Comparison of ENCODE assay signal across 8 cellular contexts in the genomic region with DNA sequence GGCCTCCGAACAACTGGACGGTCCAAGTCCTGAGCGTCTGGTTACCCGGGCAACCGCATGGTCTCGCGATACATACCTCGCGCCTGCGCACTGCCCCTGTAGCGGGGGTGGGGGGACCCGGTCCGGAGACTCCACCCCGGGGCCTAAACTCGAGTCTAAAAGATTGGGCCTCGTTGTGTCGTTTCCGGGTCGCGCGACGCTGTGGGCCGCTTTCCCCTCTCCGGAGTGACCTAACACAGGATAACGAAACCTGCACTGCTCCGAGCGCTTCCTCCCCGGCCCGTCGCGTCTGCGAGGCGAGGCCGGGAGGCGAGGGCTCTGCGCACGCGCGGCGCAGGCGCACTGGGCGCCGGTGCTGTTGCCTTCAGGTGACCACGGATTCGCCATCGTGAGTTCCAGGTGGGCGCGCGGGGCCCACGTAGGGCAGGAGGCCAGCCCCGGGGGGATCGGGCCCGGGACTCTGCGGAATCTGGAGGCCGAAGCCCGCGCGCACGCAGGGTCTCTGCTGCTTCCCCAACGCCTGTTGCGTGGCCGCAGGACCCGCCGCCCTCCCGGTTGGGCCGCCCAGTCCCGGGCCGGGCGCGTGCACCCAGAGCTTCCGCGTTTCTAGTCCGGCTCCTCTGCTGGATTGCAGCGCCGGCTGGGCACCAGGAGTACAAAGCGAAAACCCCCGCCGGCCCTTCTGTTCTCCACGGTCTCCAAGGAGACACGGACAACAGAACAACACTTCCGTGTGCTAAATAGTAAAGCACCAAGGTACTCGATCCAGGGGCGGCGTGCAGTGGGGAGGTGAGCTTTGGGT. TPM values are rescaled to one million over a fixed set of nuclear protein-coding genes. Genes with fewer than 3 reads are reported as not detected.
A peak's percentile ranks its signal among the peaks of the same experiment; 100 is the strongest.
DNase-seq lines count a peak whose midpoint lies in the region; ATAC-seq, FAIRE-seq and TF ChIP-seq lines count a peak whose summit lies in the region.

Gene RPP38, plus strand, starts transcription at position 345 of the 802 bp plus-strand sequence. CDS start 5,960 bp downstream, outside the sequence.

- H3K4me3 ChIP-seq in DND-41 (ENCODE audit: low read depth in 1 of 2, low read length in 2 of 2), result peak within 1 kb of the TSS; percentile 57 to 70
- peak within 1 kb of the TSS; percentile 46 for H3K4me3 ChIP-seq in KMS-11 (IDR thresholded peaks at IDR 0.05; ENCODE audit: insufficient read depth, low read depth, low read length)
- H3K4me3 ChIP-seq in esophagus squamous epithelium, result peak within 1 kb of the TSS; percentile 64 to 99 (median 78)

- no peaks in the 10 kb centered on the region for H3K9me3 Mint-ChIP-seq in activated T-cell treated with anti-CD3 and anti-CD28 coated beads, Interleukin-2, amount 50 U/mL, for 72 hours

- TF ChIP-seq POLR2A in esophagus squamous epithelium (IDR thresholded peaks at IDR 0.05), result peak in 2 of 4 donors; percentile 44 to 73

- H3K4me1 Mint-ChIP-seq in activated T-cell treated with anti-CD3 and anti-CD28 coated beads, Interleukin-2, amount 50 U/mL, for 72 hours (ENCODE audit: low read depth), result peaks cover 42% of the 10 kb centered on the region

- no peaks in the 10 kb centered on the region for H3K27me3 ChIP-seq in DND-41 (ENCODE audit: insufficient read depth, low read length, poor library complexity)
- no peaks in the 10 kb centered on the region; the same call in 1 of the 2 replicates for H3K27me3 ChIP-seq in KMS-11 (ENCODE audit: insufficient read depth, low read depth)
- H3K27me3 ChIP-seq in esophagus squamous epithelium, result no peaks in the 10 kb centered on the region

- no peaks in the 10 kb centered on the region for H3K9me3 ChIP-seq in DND-41 (ENCODE audit: insufficient read depth, low read length, severe bottlenecking)
- no peaks in the 10 kb centered on the region for H3K9me3 ChIP-seq in esophagus squamous epithelium

- H3K36me3 ChIP-seq in DND-41 (ENCODE audit: insufficient read depth, low read length), result peaks cover 20% of the 10 kb centered on the region
- H3K36me3 ChIP-seq in KMS-11 (ENCODE audit: insufficient read depth), result no peaks in the 10 kb centered on the region; the same call in 1 of the 2 replicates
- H3K36me3 ChIP-seq in esophagus squamous epithelium, result peaks cover 0 to 17% (median 3%) of the 10 kb centered on the region in 3 donors

- no peaks in the 10 kb centered on the region for H3K27me3 Mint-ChIP-seq in activated T-cell treated with anti-CD3 and anti-CD28 coated beads, Interleukin-2, amount 50 U/mL, for 72 hours (ENCODE audit: low read depth)

- peaks cover 10% of the 10 kb centered on the region for H4K20me1 ChIP-seq in DND-41 (ENCODE audit: insufficient read depth, low read length)
- no peaks in the 10 kb centered on the region for H4K20me1 ChIP-seq in KMS-11 (ENCODE audit: insufficient read depth)

- peak; percentile 92 for DNase-seq in DND-41
- DNase-seq in RCC 7860 (ENCODE audit: low spot score), result peak; percentile 89
- peak; percentile 96 to 98 for DNase-seq in activated T-cell treated with anti-CD3 and anti-CD28 coated beads, Interleukin-2, amount 50 U/mL, for 72 hours
- DNase-seq in esophagus squamous epithelium (lab: John Stamatoyannopoulos, UW), result peak; percentile 85
- peak; percentile 96 for DNase-seq in myocyte (ENCODE audit: low read depth)
- DNase-seq in stimulated activated CD8-positive, alpha-beta memory T cell treated with anti-CD3 and anti-CD28 coated beads, Interleukin-7, amount 100 ng/mL, for 4 hours (ENCODE audit: low read depth in 2 of 2), result peak; percentile 92 to 94

- peak within 1 kb of the TSS; percentile 89 for H3K27ac ChIP-seq in DND-41 (ENCODE audit: low read length)
- H3K27ac ChIP-seq in KMS-11, result peak within 1 kb of the TSS; percentile 96
- peak within 1 kb of the TSS; percentile 93 to 98 (median 95) for H3K27ac ChIP-seq in esophagus squamous epithelium

- H2AFZ ChIP-seq in DND-41 (ENCODE audit: low read depth, low read length) (peak within 1 kb of the TSS; percentile 88), KMS-11 (ENCODE audit: low read depth) (peak within 1 kb of the TSS; percentile 97)

- peak within 1 kb of the TSS; percentile 81 for H3K27ac Mint-ChIP-seq in activated T-cell treated with anti-CD3 and anti-CD28 coated beads, Interleukin-2, amount 50 U/mL, for 72 hours

- 0% methylated on average over 15 to 21 of the region's 84 CpGs for WGBS in esophagus squamous epithelium, 2 donors

- peak; percentile 10 for FAIRE-seq in RCC 7860 (lab: Jason Lieb, UNC)

- H3K36me3 Mint-ChIP-seq in activated T-cell treated with anti-CD3 and anti-CD28 coated beads, Interleukin-2, amount 50 U/mL, for 72 hours (ENCODE audit: insufficient read depth in 2 of 2), result peaks cover 2 to 7% of the 10 kb centered on the region in 2 donors

- intact Hi-C loops in esophagus squamous epithelium (cut with DNase I), result loop anchor here (10.0 kb wide), 1 partner anchor 142 kb away; the partner anchor contains the start of genes DCLRE1C and MEIG1

- ATAC-seq in DND-41 (ENCODE audit: insufficient read depth, low read depth) (peak; percentile 86), GM21786 (IDR thresholded peaks at IDR 0.05; ENCODE audit: unreplicated experiment) (peak; percentile 83)
- ATAC-seq in activated T-cell treated with anti-CD3 and anti-CD28 coated beads, Interleukin-2, amount 50 U/mL, for 72 hours (replicated peaks in 1 of 2), result peak; percentile 93 to 95

- H3K9ac ChIP-seq in DND-41 (ENCODE audit: low read depth, low read length) (peak within 1 kb of the TSS; percentile 75), KMS-11 (peak within 1 kb of the TSS; percentile 95)

- TF ChIP-seq CTCF in DND-41 (IDR thresholded peaks at IDR 0.05; ENCODE audit: borderline replicate concordance, extremely low read depth, low read length, poor library complexity, severe bottlenecking) (no peak), KMS-11 (conservative IDR thresholded peaks at IDR 0.05; ENCODE audit: low read depth, low read length) (no peak), esophagus squamous epithelium (IDR thresholded peaks at IDR 0.05) (peak in 1 of 6 experiments; percentile 5)

- peak within 1 kb of the TSS; percentile 89 to 90 for H3K4me3 Mint-ChIP-seq in activated T-cell treated with anti-CD3 and anti-CD28 coated beads, Interleukin-2, amount 50 U/mL, for 72 hours

- H3K79me2 ChIP-seq in DND-41 (ENCODE audit: insufficient read depth, low read length) (peaks cover 49% of the 10 kb centered on the region), KMS-11 (ENCODE audit: insufficient read depth, low read depth) (peaks cover 45% of the 10 kb centered on the region)

- H3K4me2 ChIP-seq in DND-41 (ENCODE audit: insufficient read depth, low read length) (peak within 1 kb of the TSS; percentile 90), KMS-11 (peak within 1 kb of the TSS; percentile 97)

- H3K4me1 ChIP-seq in DND-41 (ENCODE audit: insufficient read depth, low read length) (peaks cover 31% of the 10 kb centered on the region), KMS-11 (ENCODE audit: low read depth, poor library complexity, severe bottlenecking) (peaks cover 20% of the 10 kb centered on the region), esophagus squamous epithelium (peaks cover 16 to 33% (median 21%) of the 10 kb centered on the region in 3 donors)

RNA-seq across cellular contexts. Expression of gene RPP38, which starts in this region (rescaled TPM):
- 10 to 100 TPM; 17.7 to 21.0 TPM for total RNA-seq in activated T-cell treated with anti-CD3 and anti-CD28 coated beads, Interleukin-2, amount 50 U/mL, for 72 hours
- total RNA-seq in esophagus squamous epithelium (10 to 100 TPM; 10.8 to 21.0 (median 14.8) TPM), myocyte (13.3 and 13.8 TPM in 2 replicates)
- 14.5 TPM for polyA plus RNA-seq in myocyte (2012)

Comparison
In these comparisons a context has a peak if more than half of its experiments do, and no peak if none do; other contexts are left out.
1. Peak in every context shown above with its lines: DNase-seq, ATAC-seq, H3K4me3 ChIP-seq and H3K27ac ChIP-seq.